Comparison of ENCODE assay signal across 10 cellular contexts in genomic region chr1:211420389-211420788, GRCh38.
DNase-seq lines count a peak whose midpoint lies in the region; ATAC-seq and TF ChIP-seq lines count a peak whose summit lies in the region.
"Had no signal": no experiment of that assay in that cellular context is flagged by ENCODE, and none has a peak within 500 bp of the region (broad histone marks: within the 10 kb centered on the region; RNA-seq: fewer than 3 reads in every experiment).

No MANE protein-coding gene starts in this region.

- ATAC-seq in GM18520 (IDR thresholded peaks at IDR 0.05; ENCODE audit: unreplicated experiment) = peak; percentile 36
- ATAC-seq in HG03064 (IDR thresholded peaks at IDR 0.05; ENCODE audit: low read depth, unreplicated experiment) = peak; percentile 40
- no peak for ATAC-seq in GM21723 (IDR thresholded peaks at IDR 0.05; ENCODE audit: unreplicated experiment)

- H3K9ac ChIP-seq in mesenchymal stem cell (ENCODE audit: low read length) = no peak overlapping the region

- no peak overlapping the region for H3K23ac ChIP-seq in mesenchymal stem cell (ENCODE audit: low read length in 2 of 2)

- peaks cover 28% of the 10 kb centered on the region for H3K4me1 Mint-ChIP-seq in activated T-helper 1 cell treated with anti-CD3 and anti-CD28 coated beads, Interleukin-12 subunit alpha, Interleukin-12 subunit beta, Interleukin-2, Interleukin-4 antibody, amounts not matched to agents 30 ng/mL and 10 ng/mL and 1 ng/mL, durations not matched to agents 14 hours and 24 hours and 36 hours (ENCODE audit: low read depth)

- H3K18ac ChIP-seq in mesenchymal stem cell (ENCODE audit: low read depth in 1 of 2, low read length in 2 of 2) = no peak overlapping the region

- TF ChIP-seq POLR2A in esophagus squamous epithelium (IDR thresholded peaks at IDR 0.05) = no peak

- peaks cover 2% of the 10 kb centered on the region for H3K9me3 Mint-ChIP-seq in activated T-helper 1 cell treated with anti-CD3 and anti-CD28 coated beads, Interleukin-12 subunit alpha, Interleukin-12 subunit beta, Interleukin-2, Interleukin-4 antibody, amounts not matched to agents 30 ng/mL and 10 ng/mL and 1 ng/mL, durations not matched to agents 14 hours and 24 hours and 36 hours

- DNase-seq in activated T-helper 1 cell treated with anti-CD3 and anti-CD28 coated beads, Interleukin-12 subunit alpha, Interleukin-12 subunit beta, Interleukin-2, Interleukin-4 antibody, amounts not matched to agents 30 ng/mL and 10 ng/mL and 1 ng/mL, durations not matched to agents 14 hours and 24 hours and 36 hours (ENCODE audit: low spot score) = peak; percentile 5
- DNase-seq in mesenchymal stem cell = peak; percentile 49
- DNase-seq in epidermal melanocyte (ENCODE audit: insufficient read length, low spot score) = no peak
- no peak for DNase-seq in esophagus squamous epithelium (lab: John Stamatoyannopoulos, UW)
- DNase-seq in left ventricle myocardium inferior = no peak
- DNase-seq: cerebellar nuclear complex, occipital lobe had no signal

- H3K27ac Mint-ChIP-seq in activated T-helper 1 cell treated with anti-CD3 and anti-CD28 coated beads, Interleukin-12 subunit alpha, Interleukin-12 subunit beta, Interleukin-2, Interleukin-4 antibody, amounts not matched to agents 30 ng/mL and 10 ng/mL and 1 ng/mL, durations not matched to agents 14 hours and 24 hours and 36 hours = peak overlapping the region; percentile 6

- peaks cover under 1% of the 10 kb centered on the region for H3K27me3 Mint-ChIP-seq in activated T-helper 1 cell treated with anti-CD3 and anti-CD28 coated beads, Interleukin-12 subunit alpha, Interleukin-12 subunit beta, Interleukin-2, Interleukin-4 antibody, amounts not matched to agents 30 ng/mL and 10 ng/mL and 1 ng/mL, durations not matched to agents 14 hours and 24 hours and 36 hours (ENCODE audit: insufficient read depth)

- no peak overlapping the region for H2BK120ac ChIP-seq in mesenchymal stem cell (ENCODE audit: low read depth, low read length)

- no peaks in the 10 kb centered on the region for H3K79me1 ChIP-seq in mesenchymal stem cell (replicated peaks; ENCODE audit: low read length, poor library complexity, severe bottlenecking)

- no peak overlapping the region for H3K4me3 ChIP-seq in mesenchymal stem cell (ENCODE audit: insufficient read depth in 1 of 2, low read depth in 1 of 2, low read length in 2 of 2)
- H3K4me3 ChIP-seq in esophagus squamous epithelium = no peak overlapping the region
- no peak overlapping the region for H3K4me3 ChIP-seq in left ventricle myocardium inferior

- H4K8ac ChIP-seq in mesenchymal stem cell (ENCODE audit: low read length) = no peak overlapping the region

- no peak overlapping the region for H2AFZ ChIP-seq in mesenchymal stem cell (ENCODE audit: low read depth, low read length)

- TF ChIP-seq CTCF in esophagus squamous epithelium (IDR thresholded peaks at IDR 0.05) (no peak), left ventricle myocardium inferior (IDR thresholded peaks at IDR 0.05; ENCODE audit: borderline replicate concordance) (no peak)

- H3K9me3 ChIP-seq in mesenchymal stem cell (ENCODE audit: control insufficient read depth, low read length) (no peaks in the 10 kb centered on the region), esophagus squamous epithelium (no peaks in the 10 kb centered on the region), left ventricle myocardium inferior (replicated peaks) (no peaks in the 10 kb centered on the region)

- H3K36me3 Mint-ChIP-seq in activated T-helper 1 cell treated with anti-CD3 and anti-CD28 coated beads, Interleukin-12 subunit alpha, Interleukin-12 subunit beta, Interleukin-2, Interleukin-4 antibody, amounts not matched to agents 30 ng/mL and 10 ng/mL and 1 ng/mL, durations not matched to agents 14 hours and 24 hours and 36 hours (ENCODE audit: low read depth) = peaks cover 8% of the 10 kb centered on the region

- H3K27ac ChIP-seq in mesenchymal stem cell (ENCODE audit: low read length, poor library complexity, severe bottlenecking) (no peak overlapping the region), esophagus squamous epithelium (no peak overlapping the region), left ventricle myocardium inferior (replicated peaks) (no peak overlapping the region)

- H3K36me3 ChIP-seq in mesenchymal stem cell (ENCODE audit: control insufficient read depth in 1 of 2, insufficient read depth in 2 of 2, low read depth in 1 of 2, low read length in 2 of 2) (no peaks in the 10 kb centered on the region), esophagus squamous epithelium (no peaks in the 10 kb centered on the region), left ventricle myocardium inferior (no peaks in the 10 kb centered on the region)

- no peak overlapping the region for H2BK15ac ChIP-seq in mesenchymal stem cell (ENCODE audit: low read depth, poor library complexity, severe bottlenecking)

- H3K27me3 ChIP-seq in mesenchymal stem cell (ENCODE audit: control insufficient read depth in 1 of 2, insufficient read depth in 1 of 2, low read length in 2 of 2) (no peaks in the 10 kb centered on the region), esophagus squamous epithelium (no peaks in the 10 kb centered on the region), left ventricle myocardium inferior (ENCODE audit: low read depth) (no peaks in the 10 kb centered on the region)

- H2BK12ac ChIP-seq in mesenchymal stem cell (ENCODE audit: low read length in 2 of 2) = no peak overlapping the region

- 59% methylated on average over 2 of the region's 2 CpGs for WGBS in mesenchymal stem cell
- 67 to 90% methylated on average over 2 of the region's 2 CpGs for WGBS in esophagus squamous epithelium, 2 donors

- H3K14ac ChIP-seq in mesenchymal stem cell (ENCODE audit: low read length in 2 of 2) = no peak overlapping the region

- no peak overlapping the region for H2AK5ac ChIP-seq in mesenchymal stem cell (ENCODE audit: low read length, severe bottlenecking)

- H3K4me3 Mint-ChIP-seq in activated T-helper 1 cell treated with anti-CD3 and anti-CD28 coated beads, Interleukin-12 subunit alpha, Interleukin-12 subunit beta, Interleukin-2, Interleukin-4 antibody, amounts not matched to agents 30 ng/mL and 10 ng/mL and 1 ng/mL, durations not matched to agents 14 hours and 24 hours and 36 hours = no peak overlapping the region

- H3K4me1 ChIP-seq in mesenchymal stem cell (ENCODE audit: control insufficient read depth, insufficient read depth, low read depth, low read length) (peaks cover 5% of the 10 kb centered on the region), esophagus squamous epithelium (peaks cover 0 to 12% (median 0%) of the 10 kb centered on the region in 3 donors), left ventricle myocardium inferior (peaks cover 5% of the 10 kb centered on the region)

- H2BK5ac ChIP-seq in mesenchymal stem cell (ENCODE audit: low read depth, low read length, poor library complexity, severe bottlenecking) = no peak overlapping the region

- H3K4me2 ChIP-seq in mesenchymal stem cell (ENCODE audit: low read length, poor library complexity, severe bottlenecking) = no peak overlapping the region

- intact Hi-C loops in activated T-helper 1 cell treated with anti-CD3 and anti-CD28 coated beads, Interleukin-12 subunit alpha, Interleukin-12 subunit beta, Interleukin-2, Interleukin-4 antibody, amounts not matched to agents 30 ng/mL and 10 ng/mL and 1 ng/mL, durations not matched to agents 14 hours and 24 hours and 36 hours (cut with micrococcal nuclease) = no loop called here
- intact Hi-C loops in esophagus squamous epithelium (cut with DNase I) = no loop called here
- intact Hi-C loops in left ventricle myocardium inferior (cut with micrococcal nuclease) = no loop called here

- no peak overlapping the region for H3K4ac ChIP-seq in mesenchymal stem cell (ENCODE audit: low read depth in 1 of 2, low read length in 2 of 2)

- H4K91ac ChIP-seq in mesenchymal stem cell (ENCODE audit: low read length) = no peak overlapping the region

Comparison
In these comparisons a context has a peak if more than half of its experiments do, and no peak if none do; other contexts are left out.
1. DNase-seq: peak in activated T-helper 1 cell treated with anti-CD3 and anti-CD28 coated beads, Interleukin-12 subunit alpha, Interleukin-12 subunit beta, Interleukin-2, Interleukin-4 antibody, amounts not matched to agents 30 ng/mL and 10 ng/mL and 1 ng/mL, durations not matched to agents 14 hours and 24 hours and 36 hours (single experiment) and mesenchymal stem cell (single experiment); none in epidermal melanocyte (single experiment), esophagus squamous epithelium (single experiment) and left ventricle myocardium inferior (single experiment).